ENCODE assay signal across 14 cellular contexts in genomic region chr19:42466521-42467436, GRCh38. TPM values are rescaled to one million over a fixed set of nuclear protein-coding genes. Genes with fewer than 3 reads are reported as not detected.
DNase-seq lines count a peak whose midpoint lies in the region; ATAC-seq, FAIRE-seq and TF ChIP-seq lines count a peak whose summit lies in the region.
"Had no signal": no experiment of that assay in that cellular context is flagged by ENCODE, and none has a peak within 500 bp of the region (broad histone marks: within the 10 kb centered on the region; RNA-seq: fewer than 3 reads in every experiment).

No MANE protein-coding gene starts in this region.

- no peak overlapping the region for H3K9ac ChIP-seq in K562 (ENCODE audit: insufficient read depth in 1 of 2, low read depth in 2 of 2, low read length in 2 of 2)

- 0 out of 2 replicates have a peak, but pooled peaks cover 4% of the 10 kb centered on the region for H4K20me1 ChIP-seq in K562 (replicated peaks; ENCODE audit: control insufficient read depth, insufficient read depth, low read length)

- POLR2A ChIA-PET in K562 (lab: Yijun Ruan, JAX), result interaction anchor here (0.6 kb wide), 1 partner anchor 14 kb away, joined by 3 read pairs; no protein-coding TSS in a partner anchor

- H3K36me3 Mint-ChIP-seq in Calu3 (ENCODE audit: insufficient read depth, unreplicated experiment) (peaks cover 5% of the 10 kb centered on the region), nephron (ENCODE audit: low read depth) (no peaks in the 10 kb centered on the region)

- H3K27ac Mint-ChIP-seq in Calu3 (ENCODE audit: unreplicated experiment) (peak overlapping the region; percentile 12), nephron (peak overlapping the region; percentile 11 to 61 (median 27))

- H3K27ac ChIP-seq in K562 (ENCODE audit: extremely low read depth, low read depth, low read length), result no peak overlapping the region
- H3K27ac ChIP-seq in small intestine (ENCODE audit: low read depth in 1 of 2, low read length in 1 of 2), result peak overlapping the region in 1 of 2 donors; percentile 39

- no peaks in the 10 kb centered on the region for H3K9me1 ChIP-seq in K562 (ENCODE audit: control insufficient read depth, insufficient read depth, low read length)

- TF ChIP-seq CTCF in Calu3 (IDR thresholded peaks at IDR 0.05; ENCODE audit: unreplicated experiment) (no peak), K562 (IDR thresholded peaks at IDR 0.05 in 2 of 3, conservative IDR thresholded peaks at IDR 0.05 in 1 of 3; ENCODE audit: insufficient read depth in 2 of 3, low read depth in 1 of 3, low read length in 3 of 3) (no peak), nephron (IDR thresholded peaks at IDR 0.05; ENCODE audit: unreplicated experiment in 3 of 3) (no peak)

- H3K4me3 ChIP-seq in K562, result no peak overlapping the region
- no peak overlapping the region for H3K4me3 ChIP-seq in small intestine (ENCODE audit: low read depth in 1 of 2, low read length in 2 of 2)
- H3K4me3 ChIP-seq: uterus had no signal

- H3K79me2 ChIP-seq in K562 (ENCODE audit: control insufficient read depth, insufficient read depth, low read length), result no peaks in the 10 kb centered on the region

- no peak for TF ChIP-seq RAD21 in K562 (CRISPR knock-in tag; conservative IDR thresholded peaks at IDR 0.05 in 1 of 2, IDR thresholded peaks at IDR 0.05 in 1 of 2)

- no peak overlapping the region for H2AFZ ChIP-seq in K562 (ENCODE audit: low read depth, low read length)

- H3K36me3 ChIP-seq in K562 (ENCODE audit: control insufficient read depth, insufficient read depth, low read length) (no peaks in the 10 kb centered on the region), small intestine (ENCODE audit: control insufficient read depth in 2 of 2, insufficient read depth in 2 of 2, low read length in 2 of 2) (no peaks in the 10 kb centered on the region)
- H3K36me3 ChIP-seq: uterus had no signal

- H3K4me1 ChIP-seq in K562 (replicated peaks in 1 of 2; ENCODE audit: control insufficient read depth in 2 of 2, insufficient read depth in 2 of 2, low read length in 2 of 2) (no peaks in the 10 kb centered on the region; a peak in 1 of 5 replicates), small intestine (ENCODE audit: control insufficient read depth in 2 of 2, insufficient read depth in 1 of 2, low read depth in 1 of 2, low read length in 1 of 2) (peaks cover 3% of the 10 kb centered on the region in 2 donors)
- H3K4me1 ChIP-seq: uterus had no signal

- no peaks in the 10 kb centered on the region for H3K9me3 ChIP-seq in K562 (replicated peaks; ENCODE audit: control insufficient read depth, insufficient read depth, low read depth, low read length)
- H3K9me3 ChIP-seq in small intestine (ENCODE audit: control insufficient read depth, low read depth), result no peaks in the 10 kb centered on the region
- H3K9me3 ChIP-seq: uterus had no signal

- TF ChIP-seq POLR2A in K562 (conservative IDR thresholded peaks at IDR 0.05), result no peak

- FAIRE-seq in K562 (lab: Jason Lieb, UNC) (peak; percentile 6), small intestine (lab: Jason Lieb, UNC) (no peak)
- FAIRE-seq: endometrium had no signal

- H3K27me3 ChIP-seq in K562 (ENCODE audit: control insufficient read depth in 2 of 2, insufficient read depth in 2 of 2, low read length in 2 of 2) (peaks cover 36 to 55% of the 10 kb centered on the region in 2 experiments), small intestine (ENCODE audit: control insufficient read depth in 2 of 2, insufficient read depth in 2 of 2, low read length in 2 of 2) (no peaks in the 10 kb centered on the region)
- H3K27me3 ChIP-seq: uterus had no signal

- intact Hi-C loops in Calu3 (cut with micrococcal nuclease; ENCODE audit: unreplicated experiment), result no loop called here
- intact Hi-C loops in K562 (cut with micrococcal nuclease), result no loop called here
- intact Hi-C loops in sciatic nerve (cut with DNase I), result no loop called here

- BruUV-seq in Calu3 (replicated peaks; lab: Mats Ljungman, UMichigan) (no TSS peak), K562 (replicated peaks; lab: Mats Ljungman, UMichigan) (no TSS peak)

- H3K4me3 Mint-ChIP-seq in Calu3 (ENCODE audit: low read depth, unreplicated experiment) (no peak overlapping the region), nephron (no peak overlapping the region)

- no peaks in the 10 kb centered on the region for H3K27me3 Mint-ChIP-seq in Calu3 (ENCODE audit: unreplicated experiment)
- H3K27me3 Mint-ChIP-seq in nephron (ENCODE audit: low read depth), result no peaks in the 10 kb centered on the region

- CTCF ChIA-PET in Calu3 (lab: Charles Lee) (interaction anchor here (0.9 to 1.4 kb wide), 4 partner anchors 17 to 63 kb away, joined by 3 to 4 read pairs (median 4); partner anchors contain the start of gene CEACAM1), K562 (lab: Yijun Ruan, JAX; ENCODE audit: low intra/inter-chr PET ratio) (no interaction called here)

- H3K4me1 Mint-ChIP-seq in Calu3 (ENCODE audit: low read depth, unreplicated experiment) (peaks cover 59% of the 10 kb centered on the region), nephron (peaks cover 15% of the 10 kb centered on the region)

- DNase-seq in Calu3 (no peak), K562 (ENCODE audit: extremely low read depth in 1 of 4, low spot score in 3 of 4) (no peak), sciatic nerve (ENCODE audit: low spot score) (no peak), small intestine (no peak), NCI-H1436 treated with DMSO at 0.1 percent for 48 hours (lab: John Stamatoyannopoulos, UW) (no peak)
- DNase-seq: activated effector memory CD4-positive, alpha-beta T cell treated with anti-CD3 and anti-CD28 coated beads, Interleukin-2, amount 50 U/mL, for 16 hours; NCI-H187; T-helper 2 cell; uterus had no signal

- WGBS in K562 (ENCODE audit: insufficient coverage, low coverage, missing lambda C conversion rate), result 0% methylated on average over 6 of the region's 6 CpGs
- 57 to 79% (median 72%) methylated on average over 6 of the region's 6 CpGs for WGBS in small intestine, 3 donors

- peak; percentile 7 for ATAC-seq in HG02610 (IDR thresholded peaks at IDR 0.05; ENCODE audit: unreplicated experiment)
- no peak for ATAC-seq in K562
- ATAC-seq in sciatic nerve, result no peak
- no peak for ATAC-seq in GM21367 (IDR thresholded peaks at IDR 0.05; ENCODE audit: unreplicated experiment)

- H3K4me2 ChIP-seq in K562 (ENCODE audit: insufficient read depth, low read length), result no peak overlapping the region

- H3K9me3 Mint-ChIP-seq in Calu3 (ENCODE audit: low read depth, unreplicated experiment), result no peaks in the 10 kb centered on the region
- no peaks in the 10 kb centered on the region for H3K9me3 Mint-ChIP-seq in nephron

- in situ Hi-C loops in K562 (cut with MboI), result no loop called here

- TF ChIP-seq EP300 in K562 (IDR thresholded peaks at IDR 0.05; ENCODE audit: low read length), result no peak

TF ChIP-seq in K562, 482 proteins besides CTCF, POLR2A, EP300 and RAD21 (continues in another document):
- no peak for TF ChIP-seq TSC22D4 (tag; IDR thresholded peaks at IDR 0.05)

RNA-seq across cellular contexts. Expression of gene CXCL17, which starts 24.0 kb away (rescaled TPM):
- total RNA-seq in Calu3 (2022), result 3.8 and 4.0 TPM in 2 replicates
- total RNA-seq in K562 (2011; cell fraction: chromatin; rRNA removed; ENCODE audit: low replicate concordance), result not detected in 2 replicates
- not detected in 2 replicates for total RNA-seq in K562 (2011; cell fraction: nucleolus; rRNA removed)
- total RNA-seq in K562 (2011; cell fraction: nucleoplasm; rRNA removed), result not detected in 2 replicates
- total RNA-seq in K562 (2014; rRNA removed), result not detected in 2 replicates
- not detected in 2 replicates for total RNA-seq in K562 (2014; rRNA removed; fragmentation: Illumina TruSeq; extraction: Trizol)
- total RNA-seq in K562 (2015; rRNA removed; fragmentation: Illumina TruSeq; extraction: Trizol), result not detected in 2 replicates
- total RNA-seq in K562 (2021), result not detected in 2 replicates
- not detected in 2 replicates for polyA plus RNA-seq in K562 (2011; rRNA removed)
- polyA plus RNA-seq in K562 (2011; cell fraction: cytosol; rRNA removed), result not detected in 2 replicates
- polyA plus RNA-seq in K562 (2011; cell fraction: nucleus; rRNA removed), result not detected in 2 replicates
- polyA plus RNA-seq in K562 (2012), result 0.14 and 0.19 TPM in 2 replicates
- 0.10 TPM in 1 of 2 replicates, not detected in the other for polyA plus RNA-seq in K562 (2014; fragmentation: Illumina TruSeq; extraction: Trizol)
- polyA plus RNA-seq in K562 (2014; fragmentation: Nextera tagmentation; extraction: Ambion mirVana), result under 1 TPM in 1 of 2 experiments, not detected in 1; 0.15 TPM
- polyA plus RNA-seq in K562 (2014; rRNA removed), result not detected in 2 replicates
- not detected in 2 replicates for polyA minus RNA-seq in K562 (2011; rRNA and poly(A)+ RNA removed)
- polyA minus RNA-seq in K562 (2011; cell fraction: cytosol; rRNA and poly(A)+ RNA removed), result not detected in 2 replicates
- not detected in 2 replicates for polyA minus RNA-seq in K562 (2011; cell fraction: nucleus; rRNA and poly(A)+ RNA removed)
- 0.31 TPM for total RNA-seq in sciatic nerve
- 1 to 10 TPM in 2 of 3 donors, under 1 TPM in 1; 0.70 to 1.6 (median 1.1) TPM for polyA plus RNA-seq in small intestine
- total RNA-seq: left colon, uterus had no signal

RNA-seq across cellular contexts. Expression of gene LIPE, which starts 39.6 kb away (rescaled TPM):
- total RNA-seq in Calu3 (2022), result 17.1 and 22.0 TPM in 2 replicates
- total RNA-seq in K562 (2011; cell fraction: chromatin; rRNA removed; ENCODE audit: low replicate concordance), result not detected in 2 replicates
- total RNA-seq in K562 (2011; cell fraction: nucleolus; rRNA removed), result not detected in 2 replicates
- not detected in 2 replicates for total RNA-seq in K562 (2011; cell fraction: nucleoplasm; rRNA removed)
- total RNA-seq in K562 (2014; rRNA removed), result not detected in 2 replicates
- total RNA-seq in K562 (2014; rRNA removed; fragmentation: Illumina TruSeq; extraction: Trizol), result not detected in 2 replicates
- total RNA-seq in K562 (2015; rRNA removed; fragmentation: Illumina TruSeq; extraction: Trizol), result not detected in 2 replicates
- total RNA-seq in K562 (2021), result 0.22 and 0.27 TPM in 2 replicates
- polyA plus RNA-seq in K562 (2011; rRNA removed), result not detected in 2 replicates
- polyA plus RNA-seq in K562 (2011; cell fraction: cytosol; rRNA removed), result not detected in 2 replicates
- not detected in 2 replicates for polyA plus RNA-seq in K562 (2011; cell fraction: nucleus; rRNA removed)
- polyA plus RNA-seq in K562 (2012), result 0.05 and 0.43 TPM in 2 replicates
- polyA plus RNA-seq in K562 (2014; fragmentation: Illumina TruSeq; extraction: Trizol), result not detected in 2 replicates
- not detected for polyA plus RNA-seq in K562 (2014; fragmentation: Nextera tagmentation; extraction: Ambion mirVana)
- polyA plus RNA-seq in K562 (2014; rRNA removed), result not detected in 2 replicates
- polyA minus RNA-seq in K562 (2011; rRNA and poly(A)+ RNA removed), result not detected in 2 replicates
- not detected in 2 replicates for polyA minus RNA-seq in K562 (2011; cell fraction: cytosol; rRNA and poly(A)+ RNA removed)
- polyA minus RNA-seq in K562 (2011; cell fraction: nucleus; rRNA and poly(A)+ RNA removed), result not detected in 2 replicates
- 34.0 TPM for total RNA-seq in sciatic nerve
- 10 to 100 TPM; 10.1 to 40.2 (median 17.3) TPM for polyA plus RNA-seq in small intestine

Comparison
In these comparisons a context has a peak if more than half of its experiments do, and no peak if none do; other contexts are left out.
1. RNA of gene LIPE, which starts 39.6 kb away (total RNA-seq): 34.0 TPM in sciatic nerve (single experiment) and 17.1 to 22.0 TPM in Calu3; 0.22 to 0.27 TPM in K562; every median in the first group is over 10 times any median in the second.